23 cellular contexts compared by ENCODE assay signal in the genomic region with DNA sequence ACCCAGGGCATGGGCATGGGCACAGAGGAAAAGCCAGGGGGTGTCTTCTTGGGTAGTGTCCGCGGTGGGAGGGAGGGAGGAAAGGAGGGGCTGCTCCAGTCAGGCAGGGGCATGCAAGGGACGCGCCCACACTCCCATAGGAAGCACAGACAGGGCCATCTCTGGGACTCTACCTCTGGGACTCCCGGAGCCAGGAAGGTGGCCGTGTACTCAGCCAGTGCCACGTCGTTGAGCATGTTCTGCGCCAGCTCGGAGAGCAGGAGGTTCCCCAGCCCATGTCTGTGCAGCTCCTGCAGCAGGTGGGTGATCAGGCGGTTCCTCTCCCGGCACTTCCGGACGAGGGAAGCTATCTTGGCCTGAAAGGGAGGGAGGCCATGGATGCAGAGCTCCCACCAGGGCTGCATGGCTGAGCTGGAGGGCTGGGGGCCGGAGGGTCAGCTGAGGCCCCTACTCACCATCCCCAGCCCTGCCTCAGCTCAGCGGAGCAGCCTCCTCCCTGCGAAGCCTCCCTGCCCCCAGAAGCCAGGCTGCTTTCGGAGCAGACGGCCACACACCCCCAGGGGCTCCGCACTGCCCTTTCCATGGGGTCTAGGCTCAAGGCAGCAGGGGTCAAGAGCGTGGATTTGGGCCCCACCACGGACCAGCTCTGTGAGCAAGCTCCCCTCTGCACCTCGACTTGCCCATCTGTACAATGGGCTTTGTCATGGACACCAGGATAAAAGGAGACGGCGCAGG. TPM values are rescaled to one million over a fixed set of nuclear protein-coding genes. Genes with fewer than 3 reads are reported as not detected.
"Had no signal": no experiment of that assay in that cellular context is flagged by ENCODE, and none has a peak within 500 bp of the region (broad histone marks: within the 10 kb centered on the region; RNA-seq: fewer than 3 reads in every experiment).

No MANE protein-coding gene starts in this region.

- H3K27me3 ChIP-seq: colonic mucosa, pancreas, uterus had no signal

- H3K27me3 Mint-ChIP-seq: central memory CD8-positive, alpha-beta T cell had no signal

- H3K27ac ChIP-seq: adrenal gland, colonic mucosa, epithelial cell of prostate, heart left ventricle, neutrophil, pancreas, tibial nerve, uterus had no signal

- H3K4me1 ChIP-seq: adrenal gland, colonic mucosa, heart left ventricle, pancreas, tibial nerve, uterus had no signal

- ATAC-seq: naive thymus-derived CD8-positive, alpha-beta T cell; pancreas; sciatic nerve had no signal

- H3K27ac Mint-ChIP-seq: activated naive CD8-positive, alpha-beta T cell; mesothelial cell of epicardium; naive thymus-derived CD8-positive, alpha-beta T cell; T-helper 2 cell treated with Interferon-gamma antibody and Interleukin-4, amounts not matched to agents 5 μg/mL and 100 μg/mL, for 36 hours had no signal

- H3K4me3 ChIP-seq: adrenal gland, colonic mucosa, heart left ventricle, pancreas, smooth muscle cell, tibial nerve, uterus had no signal

- H3K9me3 Mint-ChIP-seq: central memory CD8-positive, alpha-beta T cell; mesothelial cell of epicardium; naive thymus-derived CD8-positive, alpha-beta T cell; T-helper 2 cell treated with Interferon-gamma antibody and Interleukin-4, amounts not matched to agents 5 μg/mL and 100 μg/mL, for 36 hours had no signal

- DNase-seq: activated CD4-positive, alpha-beta T cell treated with anti-CD3 and anti-CD28 coated beads for 1 hour; activated naive CD4-positive, alpha-beta T cell; activated T-cell treated with anti-CD3 and anti-CD28 coated beads, Interleukin-2, amount 50 U/mL, for 1 hour; colonic mucosa; heart left ventricle; naive thymus-derived CD8-positive, alpha-beta T cell; pancreas; SK-N-SH; stimulated activated CD4-positive, alpha-beta T cell treated with anti-CD3 and anti-CD28 coated beads, Interleukin-4, amount 100 ng/mL, for 1 hour; stimulated activated naive CD4-positive, alpha-beta T cell; uterus had no signal

- H3K4me1 Mint-ChIP-seq: central memory CD8-positive, alpha-beta T cell; mesothelial cell of epicardium; naive thymus-derived CD8-positive, alpha-beta T cell had no signal

- H3K4me3 Mint-ChIP-seq: activated naive CD8-positive, alpha-beta T cell; central memory CD8-positive, alpha-beta T cell; mesothelial cell of epicardium; naive thymus-derived CD8-positive, alpha-beta T cell; T-helper 2 cell treated with Interferon-gamma antibody and Interleukin-4, amounts not matched to agents 5 μg/mL and 100 μg/mL, for 36 hours had no signal

- H3K9me3 ChIP-seq: adrenal gland, colonic mucosa, heart left ventricle, neutrophil, pancreas, SK-N-SH, tibial nerve, uterus had no signal

- FAIRE-seq: astrocyte, islet of Langerhans, pancreas had no signal

- H3K36me3 ChIP-seq: adrenal gland, colonic mucosa, heart left ventricle, neutrophil, pancreas, tibial nerve, uterus had no signal

RNA-seq across cellular contexts. Expression of a gene that starts 44.6 kb away (rescaled TPM):
- total RNA-seq: naive thymus-derived CD8-positive, alpha-beta T cell; smooth muscle cell had no signal
